In genomic region chr1:186763107-186763506, GRCh38 we compare ENCODE assay signal across 10 cellular contexts.
DNase-seq lines count a peak whose midpoint lies in the region; ATAC-seq and TF ChIP-seq lines count a peak whose summit lies in the region.
"Had no signal": no experiment of that assay in that cellular context is flagged by ENCODE, and none has a peak within 500 bp of the region (broad histone marks: within the 10 kb centered on the region; RNA-seq: fewer than 3 reads in every experiment).

No MANE protein-coding gene starts in this region.

- H3K79me2 ChIP-seq in OCI-LY3 (ENCODE audit: low read length) (no peaks in the 10 kb centered on the region), OCI-LY7 (ENCODE audit: insufficient read depth, low read depth, low read length) (no peaks in the 10 kb centered on the region)

- intact Hi-C loops in activated naive CD4-positive, alpha-beta T cell treated with anti-CD3 and anti-CD28 coated beads for 36 hours (cut with micrococcal nuclease) = no loop called here
- intact Hi-C loops in OCI-LY7 (cut with micrococcal nuclease; ENCODE audit: unreplicated experiment) = no loop called here

- no peak overlapping the region for H3K9ac ChIP-seq in OCI-LY3 (ENCODE audit: low read length)

- H3K36me3 ChIP-seq in OCI-LY3 (replicated peaks; ENCODE audit: low read depth, low read length) (no peaks in the 10 kb centered on the region), right atrium auricular region (no peaks in the 10 kb centered on the region), OCI-LY7 (ENCODE audit: insufficient read depth, low read length) (no peaks in the 10 kb centered on the region)

- H4K20me1 ChIP-seq in OCI-LY3 (ENCODE audit: insufficient read depth, low read length) = no peaks in the 10 kb centered on the region
- no peaks in the 10 kb centered on the region for H4K20me1 ChIP-seq in OCI-LY7 (ENCODE audit: insufficient read depth, low read length)

- no peaks in the 10 kb centered on the region for H3K36me3 Mint-ChIP-seq in activated naive CD4-positive, alpha-beta T cell treated with anti-CD3 and anti-CD28 coated beads for 36 hours (ENCODE audit: low read depth)

- no peak for TF ChIP-seq CTCF in OCI-LY3 (IDR thresholded peaks at IDR 0.05; ENCODE audit: low read depth, low read length)
- no peak for TF ChIP-seq CTCF in right atrium auricular region (IDR thresholded peaks at IDR 0.05)
- TF ChIP-seq CTCF in OCI-LY7 (conservative IDR thresholded peaks at IDR 0.05; ENCODE audit: low read length) = no peak

- CTCF ChIA-PET in activated naive CD4-positive, alpha-beta T cell treated with anti-CD3 and anti-CD28 coated beads for 36 hours (lab: Charles Lee) = interaction anchor here (1.6 kb wide), 1 partner anchor 22 kb away, joined by 3 read pairs; no protein-coding TSS in a partner anchor
- CTCF ChIA-PET in OCI-LY7 (lab: Charles Lee; ENCODE audit: unreplicated experiment) = no interaction called here

- no peaks in the 10 kb centered on the region for H3K9me3 Mint-ChIP-seq in activated naive CD4-positive, alpha-beta T cell treated with anti-CD3 and anti-CD28 coated beads for 36 hours

- no peaks in the 10 kb centered on the region for H3K27me3 ChIP-seq in OCI-LY3 (ENCODE audit: low read depth, low read length)
- H3K27me3 ChIP-seq in right atrium auricular region = no peaks in the 10 kb centered on the region

- POLR2A ChIA-PET in OCI-LY7 (lab: Charles Lee) = interaction anchor here (0.5 kb wide), 1 partner anchor 1028 kb away, joined by 3 read pairs; no protein-coding TSS in a partner anchor

- BruUV-seq in OCI-LY7 (replicated peaks; lab: Mats Ljungman, UMichigan) = no TSS peak

- no peaks in the 10 kb centered on the region for H3K27me3 Mint-ChIP-seq in activated naive CD4-positive, alpha-beta T cell treated with anti-CD3 and anti-CD28 coated beads for 36 hours (ENCODE audit: low read depth)

- H3K9me2 ChIP-seq in OCI-LY7 (ENCODE audit: insufficient read depth, low read length) = no peaks in the 10 kb centered on the region

- DNase-seq in HCEC 1CT (peak; percentile 46), lung microvascular endothelial cell (ENCODE audit: low read depth in 2 of 2) (peak; percentile 52 to 87), right atrium auricular region (ENCODE audit: low spot score) (no peak), GM19238 (ENCODE audit: insufficient read length, low spot score) (no peak), OCI-LY7 (ENCODE audit: low spot score) (no peak)
- DNase-seq in activated naive CD4-positive, alpha-beta T cell treated with anti-CD3 and anti-CD28 coated beads for 36 hours = no peak
- DNase-seq: effector CD4-positive, alpha-beta T cell; NK-92 treated with Interleukin-12 subunit alpha and Interleukin-12 subunit beta, amount 100 ng/mL, for 24 hours had no signal

- H3K4me1 Mint-ChIP-seq in activated naive CD4-positive, alpha-beta T cell treated with anti-CD3 and anti-CD28 coated beads for 36 hours (ENCODE audit: low read depth) = no peaks in the 10 kb centered on the region

- H3K9me3 ChIP-seq in OCI-LY3 (ENCODE audit: insufficient read depth, low read length) = no peaks in the 10 kb centered on the region
- no peaks in the 10 kb centered on the region for H3K9me3 ChIP-seq in right atrium auricular region
- H3K9me3 ChIP-seq in OCI-LY7 (ENCODE audit: low read length) = no peaks in the 10 kb centered on the region

- peak; percentile 91 for ATAC-seq in GM18499 (IDR thresholded peaks at IDR 0.05; ENCODE audit: insufficient read depth, unreplicated experiment)

- H3K27ac ChIP-seq in OCI-LY3 (ENCODE audit: low read length) (no peak overlapping the region), right atrium auricular region (no peak overlapping the region), OCI-LY7 (ENCODE audit: low read depth, low read length, poor library complexity, severe bottlenecking) (no peak overlapping the region)

- H3K4me2 ChIP-seq in OCI-LY3 (ENCODE audit: low read length) (peak overlapping the region; percentile 11), OCI-LY7 (ENCODE audit: low read length) (no peak overlapping the region)

- no peak overlapping the region for H3K4me3 Mint-ChIP-seq in activated naive CD4-positive, alpha-beta T cell treated with anti-CD3 and anti-CD28 coated beads for 36 hours

- H3K4me1 ChIP-seq in OCI-LY3 (ENCODE audit: low read length) (peaks cover 37% of the 10 kb centered on the region), right atrium auricular region (no peaks in the 10 kb centered on the region), OCI-LY7 (ENCODE audit: insufficient read depth, low read length, poor library complexity, severe bottlenecking) (no peaks in the 10 kb centered on the region)

- H3K4me3 ChIP-seq in OCI-LY3 (ENCODE audit: low read length) (no peak overlapping the region), right atrium auricular region (no peak overlapping the region), OCI-LY7 (ENCODE audit: low read depth, low read length, poor library complexity, severe bottlenecking) (no peak overlapping the region)

- H2AFZ ChIP-seq in OCI-LY3 (ENCODE audit: low read depth, low read length) (no peak overlapping the region), OCI-LY7 (ENCODE audit: low read length) (no peak overlapping the region)

- no peak overlapping the region for H3K27ac Mint-ChIP-seq in activated naive CD4-positive, alpha-beta T cell treated with anti-CD3 and anti-CD28 coated beads for 36 hours

Comparison
In these comparisons a context has a peak if more than half of its experiments do, and no peak if none do; other contexts are left out.
1. DNase-seq: peak in HCEC 1CT (single experiment) and lung microvascular endothelial cell (2 of 2); none in right atrium auricular region (single experiment), GM19238 (single experiment), activated naive CD4-positive, alpha-beta T cell treated with anti-CD3 and anti-CD28 coated beads for 36 hours (single experiment) and OCI-LY7 (single experiment).